8 cellular contexts compared by ENCODE assay signal in the genomic region with DNA sequence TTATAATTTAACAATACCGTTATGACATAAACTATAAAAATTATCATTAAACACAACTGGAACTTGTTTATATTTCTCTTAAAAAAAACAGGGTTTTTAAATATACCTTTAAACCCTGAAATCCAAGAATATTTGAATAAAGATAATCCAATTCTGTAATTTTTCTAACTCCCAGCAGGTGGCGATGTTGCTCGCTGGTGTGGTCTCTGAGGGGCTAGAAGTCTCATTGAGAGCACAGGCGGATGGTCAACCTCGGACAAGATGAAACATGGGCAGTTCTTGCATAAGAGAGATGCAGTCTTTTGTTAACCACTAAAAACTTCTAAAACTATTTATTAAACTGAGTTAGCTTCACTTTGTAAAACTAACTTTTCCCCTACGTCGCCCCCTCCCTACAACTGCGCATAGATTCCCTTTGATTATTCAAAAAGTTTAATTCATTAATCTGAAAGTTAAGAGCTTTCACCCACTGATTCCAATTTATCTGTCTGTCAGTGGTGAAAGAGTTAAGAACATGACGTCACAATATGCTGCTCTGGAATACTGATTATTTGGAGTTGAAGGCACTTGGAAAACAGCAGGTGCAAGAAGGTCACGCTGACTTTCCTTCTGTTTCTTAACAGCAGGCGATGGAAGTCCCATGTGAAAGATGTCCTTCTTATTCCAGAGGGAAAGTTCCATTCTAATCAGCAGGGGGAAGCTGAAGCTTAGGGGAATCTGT.
DNase-seq lines count a peak whose midpoint lies in the region; ATAC-seq lines count a peak whose summit lies in the region.

No MANE protein-coding gene starts in this region.

- H3K4me1 ChIP-seq in neuron (ENCODE audit: insufficient read depth, low read length) = peaks cover 8% of the 10 kb centered on the region

- no peak for ATAC-seq in GM21381 (IDR thresholded peaks at IDR 0.05; ENCODE audit: unreplicated experiment)

- no peaks in the 10 kb centered on the region for H3K9me3 ChIP-seq in neuron (ENCODE audit: low read length)

- no peaks in the 10 kb centered on the region for H3K36me3 ChIP-seq in neuron (ENCODE audit: insufficient read depth, low read length)

- peak overlapping the region; percentile 28 for H3K4me3 ChIP-seq in neuron (ENCODE audit: low read length)

- peak; percentile 73 for DNase-seq in AG20443 (ENCODE audit: low spot score)
- peak; percentile 15 for DNase-seq in GM19238 (ENCODE audit: insufficient read length, low spot score)
- peak; percentile 5 for DNase-seq in NCI-H345 treated with DMSO at 0.1 percent for 48 hours (lab: John Stamatoyannopoulos, UW; ENCODE audit: unreplicated experiment)
- peak; percentile 37 to 48 for DNase-seq in activated T-cell treated with anti-CD3 and anti-CD28 coated beads, Interleukin-2, amount 50 U/mL, for 48 hours
- peak; percentile 67 for DNase-seq in fibroblast of the conjunctiva (ENCODE audit: low read depth)
- DNase-seq in 8988T = no peak

- H2AFZ ChIP-seq in neuron (ENCODE audit: low read depth, low read length) = peak overlapping the region; percentile 82

- no peaks in the 10 kb centered on the region for H3K27me3 ChIP-seq in neuron (ENCODE audit: insufficient read depth, low read length)
